1 cellular context compared by ENCODE assay signal in genomic region chr6:27388293-27389197, GRCh38.
TF ChIP-seq lines count a peak whose summit lies in the region.

ZNF391 (plus strand) TSS chr6:27388759; CDS start chr6:27400371, 11,612 bp downstream.

TF ChIP-seq in K562, 482 proteins besides CTCF, POLR2A, EP300 and RAD21 (continued from another document and continues in another):
- no peak for TF ChIP-seq ZNF512 (tag; IDR thresholded peaks at IDR 0.05)
- TF ChIP-seq ZFP36 (IDR thresholded peaks at IDR 0.05; ENCODE audit: low read depth, low read length, partially characterized antibody): peak; percentile 89
- TF ChIP-seq ZNF354B (CRISPR knock-in tag; IDR thresholded peaks at IDR 0.05): no peak
- peak; percentile 67 to 75 for TF ChIP-seq E2F6 (IDR thresholded peaks at IDR 0.05; ENCODE audit: borderline replicate concordance in 1 of 2, extremely low read depth in 1 of 2, insufficient read depth in 1 of 2, insufficient read length in 1 of 2, low read depth in 1 of 2, low read length in 1 of 2, poor library complexity in 1 of 2, severe bottlenecking in 1 of 2)
- peak; percentile 96 for TF ChIP-seq POLR2B (IDR thresholded peaks at IDR 0.05; ENCODE audit: low read depth, partially characterized antibody)
- no peak for TF ChIP-seq SAP30 (IDR thresholded peaks at IDR 0.05; ENCODE audit: borderline replicate concordance, insufficient read depth, low read depth, low read length, poor library complexity, severe bottlenecking)
- TF ChIP-seq E2F8 (IDR thresholded peaks at IDR 0.05; ENCODE audit: low read depth, partially characterized antibody): peak; percentile 74
- peak; percentile 65; the same call in 1 of the 2 replicates for TF ChIP-seq THAP12 (CRISPR knock-in tag; IDR thresholded peaks at IDR 0.05)
- peak; percentile 84 for TF ChIP-seq MBD2 (IDR thresholded peaks at IDR 0.05; ENCODE audit: borderline replicate concordance, low read depth)
- peak; percentile 95 for TF ChIP-seq E2F5 (CRISPR knock-in tag; IDR thresholded peaks at IDR 0.05)
- TF ChIP-seq NFATC3 (IDR thresholded peaks at IDR 0.05): peak; percentile 69; the same call in 1 of the 2 replicates
- TF ChIP-seq DMBX1 (CRISPR knock-in tag; IDR thresholded peaks at IDR 0.05; ENCODE audit: borderline replicate concordance): peak; percentile 84
- TF ChIP-seq CLOCK (CRISPR knock-in tag; IDR thresholded peaks at IDR 0.05; ENCODE audit: borderline replicate concordance): 0 out of 2 replicates have a peak, but pooled peaks have one; percentile 11
- no peak for TF ChIP-seq BRF2 (IDR thresholded peaks at IDR 0.05; ENCODE audit: borderline replicate concordance, insufficient read depth, insufficient read length)
- no peak for TF ChIP-seq POLR3G (IDR thresholded peaks at IDR 0.05; ENCODE audit: extremely low read depth, insufficient read length, insufficient replicate concordance)
- no peak for TF ChIP-seq EWSR1 (IDR thresholded peaks at IDR 0.05; ENCODE audit: borderline replicate concordance, low read depth, partially characterized antibody)
- TF ChIP-seq ZNF384 (IDR thresholded peaks at IDR 0.05; ENCODE audit: low read depth, low read length): no peak
- peak; percentile 84 to 93 for TF ChIP-seq MAZ (CRISPR knock-in tag; conservative IDR thresholded peaks at IDR 0.05 in 1 of 2, IDR thresholded peaks at IDR 0.05 in 1 of 2)
- no peak for TF ChIP-seq ZSCAN29 (IDR thresholded peaks at IDR 0.05)
- TF ChIP-seq U2AF1 (optimal IDR thresholded peaks at IDR 0.05; ENCODE audit: low read depth, low read length): no peak
- TF ChIP-seq POU5F1 (IDR thresholded peaks at IDR 0.05; ENCODE audit: borderline replicate concordance, low read depth, low read length, partially characterized antibody): no peak
- TF ChIP-seq SREBF2 (CRISPR knock-in tag; IDR thresholded peaks at IDR 0.05): no peak; the same call in 1 of the 2 replicates
- TF ChIP-seq RBFOX2 (IDR thresholded peaks at IDR 0.05; ENCODE audit: low read depth, low read length): peak; percentile 96
- no peak for TF ChIP-seq NR1H2 (CRISPR knock-in tag; IDR thresholded peaks at IDR 0.05)
- TF ChIP-seq E4F1 (CRISPR knock-in tag; IDR thresholded peaks at IDR 0.05; ENCODE audit: borderline replicate concordance): no peak
- TF ChIP-seq PYGO2 (tag; IDR thresholded peaks at IDR 0.05): no peak
- peak; percentile 65 for TF ChIP-seq SETDB1 (IDR thresholded peaks at IDR 0.05; ENCODE audit: low read length)
- TF ChIP-seq MCM5 (IDR thresholded peaks at IDR 0.05; ENCODE audit: low read depth): no peak
- TF ChIP-seq ZNF280A (IDR thresholded peaks at IDR 0.05; ENCODE audit: low read depth, partially characterized antibody): no peak
- TF ChIP-seq ZNF79 (CRISPR knock-in tag; IDR thresholded peaks at IDR 0.05; ENCODE audit: low read depth): no peak
- TF ChIP-seq ZNF175 (CRISPR knock-in tag; IDR thresholded peaks at IDR 0.05; ENCODE audit: low read depth): no peak
- no peak for TF ChIP-seq ZNF551 (CRISPR knock-in tag; IDR thresholded peaks at IDR 0.05)
- TF ChIP-seq ZNF239 (CRISPR knock-in tag; IDR thresholded peaks at IDR 0.05): peak; percentile 50
- TF ChIP-seq MEF2A (IDR thresholded peaks at IDR 0.05; ENCODE audit: control insufficient read depth, low read depth, low read length): no peak; the same call in 1 of the 2 replicates
- TF ChIP-seq L3MBTL2 (IDR thresholded peaks at IDR 0.05): peak; percentile 95
- TF ChIP-seq NONO (IDR thresholded peaks at IDR 0.05; ENCODE audit: low read depth in 2 of 2, low read length in 1 of 2): peak in 1 of 2 experiments; percentile 86; a peak in 1 of 4 replicates
- no peak for TF ChIP-seq ZNF316 (IDR thresholded peaks at IDR 0.05)
- TF ChIP-seq LCOR (CRISPR knock-in tag; IDR thresholded peaks at IDR 0.05): no peak
- peak; percentile 99 for TF ChIP-seq CBX1 (IDR thresholded peaks at IDR 0.05; ENCODE audit: low read depth)
- TF ChIP-seq RBM39 (optimal IDR thresholded peaks at IDR 0.05; ENCODE audit: low read depth, low read length): peak; percentile 90
- TF ChIP-seq CAMTA2 (CRISPR knock-in tag; conservative IDR thresholded peaks at IDR 0.05): no peak
- 0 out of 2 replicates have a peak, but pooled peaks have one; percentile 32 for TF ChIP-seq ZC3H8 (IDR thresholded peaks at IDR 0.05)
- peak; percentile 94 for TF ChIP-seq ZBTB2 (IDR thresholded peaks at IDR 0.05)
